12 cellular contexts compared by ENCODE assay signal in genomic region chr10:84493951-84494848, GRCh38.
DNase-seq lines count a peak whose midpoint lies in the region; FAIRE-seq and TF ChIP-seq lines count a peak whose summit lies in the region.
"Had no signal": no experiment of that assay in that cellular context is flagged by ENCODE, and none has a peak within 500 bp of the region (broad histone marks: within the 10 kb centered on the region; RNA-seq: fewer than 3 reads in every experiment).

No MANE protein-coding gene starts in this region.

- peak overlapping the region; percentile 31; the same call in 1 of the 2 replicates for H3K27ac ChIP-seq in GM23248
- H3K27ac ChIP-seq in osteoblast (ENCODE audit: low read depth, low read length): peak overlapping the region; percentile 18
- no peak overlapping the region for H3K27ac ChIP-seq in right atrium auricular region
- H3K27ac ChIP-seq in tibial artery: no peak overlapping the region
- H3K27ac ChIP-seq: tibial nerve had no signal

- intact Hi-C loops in tibial artery (cut with DNase I; ENCODE audit: low total_unique reads): no loop called here

- H3K27me3 Mint-ChIP-seq in activated T-cell treated with anti-CD3 and anti-CD28 coated beads, Interleukin-2, amount 50 U/mL, for 24 hours: no peaks in the 10 kb centered on the region
- H3K27me3 Mint-ChIP-seq: activated B cell treated with CpG ODN at 0.5 μM for 24 hours had no signal

- H3K4me1 Mint-ChIP-seq in activated T-cell treated with anti-CD3 and anti-CD28 coated beads, Interleukin-2, amount 50 U/mL, for 24 hours (ENCODE audit: low read depth): peaks cover 38% of the 10 kb centered on the region
- H3K4me1 Mint-ChIP-seq: activated B cell treated with CpG ODN at 0.5 μM for 24 hours had no signal

- no peak for TF ChIP-seq CTCF in epithelial cell of esophagus (IDR thresholded peaks at IDR 0.05; ENCODE audit: insufficient read depth, low read depth, low read length, missing control alignments)
- no peak for TF ChIP-seq CTCF in osteoblast (IDR thresholded peaks at IDR 0.05; ENCODE audit: extremely low read depth, low read depth, low read length)
- TF ChIP-seq CTCF in right atrium auricular region (IDR thresholded peaks at IDR 0.05): no peak
- TF ChIP-seq CTCF in tibial artery (IDR thresholded peaks at IDR 0.05): no peak

- H3K4me3 ChIP-seq in GM23248 (0 out of 2 replicates have a peak overlapping the region, but pooled peaks have one; percentile 20), epithelial cell of esophagus (ENCODE audit: low read length) (no peak overlapping the region), osteoblast (ENCODE audit: insufficient read depth, low read length) (no peak overlapping the region), right atrium auricular region (no peak overlapping the region), tibial artery (no peak overlapping the region)
- H3K4me3 ChIP-seq: tibial nerve had no signal

- H3K9me2 ChIP-seq in GM23248 (ENCODE audit: insufficient read depth): no peaks in the 10 kb centered on the region

- peaks cover 10% of the 10 kb centered on the region; the same call in 1 of the 2 replicates for H3F3A ChIP-seq in GM23248 (ENCODE audit: insufficient read depth)

- H3K9me3 ChIP-seq in GM23248 (ENCODE audit: low read depth) (no peaks in the 10 kb centered on the region), osteoblast (ENCODE audit: low read depth, low read length) (no peaks in the 10 kb centered on the region), right atrium auricular region (no peaks in the 10 kb centered on the region), tibial artery (no peaks in the 10 kb centered on the region)

- no peaks in the 10 kb centered on the region for H3K9me3 Mint-ChIP-seq in activated T-cell treated with anti-CD3 and anti-CD28 coated beads, Interleukin-2, amount 50 U/mL, for 24 hours
- H3K9me3 Mint-ChIP-seq: activated B cell treated with CpG ODN at 0.5 μM for 24 hours; activated T-helper 1 cell treated with anti-CD3 and anti-CD28 coated beads, Interleukin-12 subunit alpha, Interleukin-12 subunit beta, Interleukin-2, Interleukin-4 antibody, amounts not matched to agents 30 ng/mL and 10 ng/mL and 1 ng/mL, durations not matched to agents 14 hours and 24 hours and 36 hours had no signal

- peaks cover 37% of the 10 kb centered on the region for H3K36me3 Mint-ChIP-seq in activated T-cell treated with anti-CD3 and anti-CD28 coated beads, Interleukin-2, amount 50 U/mL, for 24 hours (ENCODE audit: low read depth)

- H3K4me3 Mint-ChIP-seq in activated T-cell treated with anti-CD3 and anti-CD28 coated beads, Interleukin-2, amount 50 U/mL, for 24 hours: no peak overlapping the region
- H3K4me3 Mint-ChIP-seq: activated B cell treated with CpG ODN at 0.5 μM for 24 hours; activated T-helper 1 cell treated with anti-CD3 and anti-CD28 coated beads, Interleukin-12 subunit alpha, Interleukin-12 subunit beta, Interleukin-2, Interleukin-4 antibody, amounts not matched to agents 30 ng/mL and 10 ng/mL and 1 ng/mL, durations not matched to agents 14 hours and 24 hours and 36 hours had no signal

- H2AFZ ChIP-seq in GM23248 (no peak overlapping the region), osteoblast (ENCODE audit: low read length) (no peak overlapping the region)

- no peak overlapping the region for H3K27ac Mint-ChIP-seq in activated T-cell treated with anti-CD3 and anti-CD28 coated beads, Interleukin-2, amount 50 U/mL, for 24 hours
- H3K27ac Mint-ChIP-seq: activated B cell treated with CpG ODN at 0.5 μM for 24 hours; activated T-helper 1 cell treated with anti-CD3 and anti-CD28 coated beads, Interleukin-12 subunit alpha, Interleukin-12 subunit beta, Interleukin-2, Interleukin-4 antibody, amounts not matched to agents 30 ng/mL and 10 ng/mL and 1 ng/mL, durations not matched to agents 14 hours and 24 hours and 36 hours had no signal

- H3K79me2 ChIP-seq in GM23248 (ENCODE audit: insufficient read depth) (peaks cover 29% of the 10 kb centered on the region), osteoblast (ENCODE audit: insufficient read depth, low read length) (peaks cover 15% of the 10 kb centered on the region)

- H3K27me3 ChIP-seq in GM23248 (replicated peaks; ENCODE audit: insufficient read depth): no peaks in the 10 kb centered on the region
- no peaks in the 10 kb centered on the region for H3K27me3 ChIP-seq in osteoblast (ENCODE audit: insufficient read depth, low read length)
- no peaks in the 10 kb centered on the region for H3K27me3 ChIP-seq in right atrium auricular region
- no peaks in the 10 kb centered on the region for H3K27me3 ChIP-seq in tibial artery
- H3K27me3 ChIP-seq: tibial nerve had no signal

- H3K4me1 ChIP-seq in GM23248 (ENCODE audit: insufficient read depth) (peaks cover 28% of the 10 kb centered on the region), osteoblast (ENCODE audit: insufficient read depth, low read length) (peaks cover 10% of the 10 kb centered on the region), right atrium auricular region (peaks cover 0 to 12% of the 10 kb centered on the region in 2 donors), tibial artery (peaks cover 0 to 16% (median 7%) of the 10 kb centered on the region in 4 donors)

- H3K36me3 ChIP-seq in GM23248 (ENCODE audit: low read depth) (no peaks in the 10 kb centered on the region), osteoblast (ENCODE audit: insufficient read depth, low read length) (no peaks in the 10 kb centered on the region), right atrium auricular region (no peaks in the 10 kb centered on the region), tibial artery (peaks cover 9 to 20% (median 20%) of the 10 kb centered on the region in 3 donors)

- peak; percentile 86 for FAIRE-seq in RCC 7860 (lab: Jason Lieb, UNC)

- H3K9ac ChIP-seq in GM23248: no peak overlapping the region

- DNase-seq in GM23248 (peak; percentile 76), RCC 7860 (ENCODE audit: low spot score) (peak; percentile 77), epithelial cell of esophagus (ENCODE audit: low read depth) (peak; percentile 91), osteoblast (ENCODE audit: insufficient read length, low spot score, missing footprints) (no peak), right atrium auricular region (ENCODE audit: low spot score) (no peak), tibial artery (no peak), Kasumi-1 (lab: John Stamatoyannopoulos, UW) (no peak)
- DNase-seq in activated T-cell treated with anti-CD3 and anti-CD28 coated beads, Interleukin-2, amount 50 U/mL, for 24 hours: no peak
- DNase-seq: activated B cell treated with CpG ODN at 0.5 μM for 24 hours, NCI-H187 treated with DMSO at 0.1 percent for 48 hours had no signal

- H4K20me1 ChIP-seq in GM23248 (ENCODE audit: insufficient read depth) (no peaks in the 10 kb centered on the region), osteoblast (ENCODE audit: insufficient read depth, low read length) (peaks cover 5% of the 10 kb centered on the region)

- in situ Hi-C loops in GM23248 (cut with MboI): no loop called here

- H3K4me2 ChIP-seq in GM23248 (ENCODE audit: unreplicated experiment) (peak overlapping the region; percentile 57), osteoblast (ENCODE audit: insufficient read depth, low read length) (peak overlapping the region; percentile 0)

- 81 to 86% methylated on average over 9 of the region's 9 CpGs for whole genome bisulfite sequencing in GM23248 (ENCODE audit: low coverage in 1 of 2, low lambda C conversion rate in 2 of 2, missing lambda C conversion rate in 2 of 2), 2 experiments

Comparison
In these comparisons a context has a peak if more than half of its experiments do, and no peak if none do; other contexts are left out.
1. DNase-seq: peak in GM23248 (single experiment), RCC 7860 (single experiment) and epithelial cell of esophagus (single experiment); none in osteoblast (single experiment), activated T-cell treated with anti-CD3 and anti-CD28 coated beads, Interleukin-2, amount 50 U/mL, for 24 hours (single experiment), right atrium auricular region (single experiment), tibial artery (0 of 2) and Kasumi-1 (0 of 2).
2. H3K27ac ChIP-seq: peak in GM23248 (single experiment) and osteoblast (single experiment); none in right atrium auricular region (0 of 2) and tibial artery (0 of 2).